ENCODE assay signal across 14 cellular contexts in genomic region chr10:31419394-31420063, GRCh38.
DNase-seq lines count a peak whose midpoint lies in the region; ATAC-seq and TF ChIP-seq lines count a peak whose summit lies in the region.
"Had no signal": no experiment of that assay in that cellular context is flagged by ENCODE, and none has a peak within 500 bp of the region (broad histone marks: within the 10 kb centered on the region; RNA-seq: fewer than 3 reads in every experiment).

No MANE protein-coding gene starts in this region.

- no peak for ATAC-seq in HG03520 (IDR thresholded peaks at IDR 0.05; ENCODE audit: unreplicated experiment)

- POLR2A ChIA-PET in CD8-positive, alpha-beta memory T cell (lab: Charles Lee), result no interaction called here

- in situ Hi-C loops in ACHN (cut with HindIII; ENCODE audit: low pct_ligation_motif_present, low pct_unique_long_range_greater_than_20kb, low sequenced_read_pairs), result no loop called here

- no peaks in the 10 kb centered on the region for H3K27me3 ChIP-seq in CD8-positive, alpha-beta memory T cell (ENCODE audit: insufficient read depth, low read length, poor library complexity, severe bottlenecking)
- no peaks in the 10 kb centered on the region for H3K27me3 ChIP-seq in tibial artery
- H3K27me3 ChIP-seq: upper lobe of left lung had no signal

- intact Hi-C loops in tibial artery (cut with DNase I; ENCODE audit: low total_unique reads), result no loop called here

- no peaks in the 10 kb centered on the region for H3K36me3 ChIP-seq in CD8-positive, alpha-beta memory T cell (ENCODE audit: insufficient read depth, low read length)
- no peaks in the 10 kb centered on the region for H3K36me3 ChIP-seq in tibial artery
- H3K36me3 ChIP-seq: upper lobe of left lung had no signal

- H3K4me3 ChIP-seq in foreskin fibroblast (ENCODE audit: low read depth in 1 of 2, low read length in 2 of 2) (no peak overlapping the region), tibial artery (no peak overlapping the region)
- H3K4me3 ChIP-seq in CD8-positive, alpha-beta memory T cell (ENCODE audit: low read length), result no peak overlapping the region
- H3K4me3 ChIP-seq: upper lobe of left lung had no signal

- H3K27ac ChIP-seq in CD8-positive, alpha-beta memory T cell (ENCODE audit: low read depth, low read length), result no peak overlapping the region
- H3K27ac ChIP-seq in tibial artery, result no peak overlapping the region
- H3K27ac ChIP-seq: upper lobe of left lung had no signal

- no peaks in the 10 kb centered on the region for H3K9me3 Mint-ChIP-seq in CD8-positive, alpha-beta memory T cell
- H3K9me3 Mint-ChIP-seq: activated naive CD4-positive, alpha-beta T cell treated with anti-CD3 and anti-CD28 coated beads, Interleukin-2, amount 10 ng/mL, durations not matched to agents 7 days and 5 days had no signal

- TF ChIP-seq CTCF in foreskin fibroblast (IDR thresholded peaks at IDR 0.05; ENCODE audit: low read depth, low read length) (no peak), tibial artery (IDR thresholded peaks at IDR 0.05) (no peak)

- H3K27me3 Mint-ChIP-seq in CD8-positive, alpha-beta memory T cell, result no peaks in the 10 kb centered on the region
- H3K27me3 Mint-ChIP-seq: activated naive CD4-positive, alpha-beta T cell treated with anti-CD3 and anti-CD28 coated beads, Interleukin-2, amount 10 ng/mL, durations not matched to agents 7 days and 5 days had no signal

- peaks cover 61 to 93% (median 87%) of the 10 kb centered on the region in 3 donors for H3K4me1 Mint-ChIP-seq in CD8-positive, alpha-beta memory T cell
- H3K4me1 Mint-ChIP-seq: activated naive CD4-positive, alpha-beta T cell treated with anti-CD3 and anti-CD28 coated beads, Interleukin-2, amount 10 ng/mL, durations not matched to agents 7 days and 5 days had no signal

- no peaks in the 10 kb centered on the region for H3K4me1 ChIP-seq in CD8-positive, alpha-beta memory T cell (ENCODE audit: insufficient read depth, low read length)
- peaks cover 0 to 35% (median 5%) of the 10 kb centered on the region in 4 donors for H3K4me1 ChIP-seq in tibial artery

- H3K36me3 Mint-ChIP-seq in CD8-positive, alpha-beta memory T cell, result peaks cover 0 to 5% (median 4%) of the 10 kb centered on the region in 3 donors

- DNase-seq in GM04503 (ENCODE audit: low read depth) (peak; percentile 43), NCI-H226 (peak; percentile 54), foreskin fibroblast (peak; percentile 26 to 54), renal cortical epithelial cell (ENCODE audit: low read depth) (peak; percentile 47), ACHN (no peak), tibial artery (no peak)
- DNase-seq in CD8-positive, alpha-beta memory T cell, result no peak
- DNase-seq: activated naive CD4-positive, alpha-beta T cell treated with anti-CD3 and anti-CD28 coated beads, Interleukin-2, amount 10 ng/mL, durations not matched to agents 7 days and 5 days; glutamatergic neuron; NCI-H446 treated with DMSO at 0.1 percent for 48 hours; RPMI8226; upper lobe of left lung had no signal

- no peak overlapping the region for H3K4me3 Mint-ChIP-seq in CD8-positive, alpha-beta memory T cell
- H3K4me3 Mint-ChIP-seq: activated naive CD4-positive, alpha-beta T cell treated with anti-CD3 and anti-CD28 coated beads, Interleukin-2, amount 10 ng/mL, durations not matched to agents 7 days and 5 days; neural crest cell had no signal

- H3K9me3 ChIP-seq in CD8-positive, alpha-beta memory T cell (ENCODE audit: low read length), result no peaks in the 10 kb centered on the region
- no peaks in the 10 kb centered on the region for H3K9me3 ChIP-seq in tibial artery
- H3K9me3 ChIP-seq: upper lobe of left lung had no signal

- CTCF ChIA-PET in CD8-positive, alpha-beta memory T cell (lab: Charles Lee), result no interaction called here

- no peak overlapping the region for H3K27ac Mint-ChIP-seq in CD8-positive, alpha-beta memory T cell
- H3K27ac Mint-ChIP-seq: activated naive CD4-positive, alpha-beta T cell treated with anti-CD3 and anti-CD28 coated beads, Interleukin-2, amount 10 ng/mL, durations not matched to agents 7 days and 5 days had no signal

Comparison
In these comparisons a context has a peak if more than half of its experiments do, and no peak if none do; other contexts are left out.
1. DNase-seq: peak in GM04503 (single experiment), NCI-H226 (single experiment), foreskin fibroblast (2 of 2) and renal cortical epithelial cell (single experiment); none in CD8-positive, alpha-beta memory T cell (0 of 5), ACHN (single experiment) and tibial artery (0 of 2).